In the genomic region with DNA sequence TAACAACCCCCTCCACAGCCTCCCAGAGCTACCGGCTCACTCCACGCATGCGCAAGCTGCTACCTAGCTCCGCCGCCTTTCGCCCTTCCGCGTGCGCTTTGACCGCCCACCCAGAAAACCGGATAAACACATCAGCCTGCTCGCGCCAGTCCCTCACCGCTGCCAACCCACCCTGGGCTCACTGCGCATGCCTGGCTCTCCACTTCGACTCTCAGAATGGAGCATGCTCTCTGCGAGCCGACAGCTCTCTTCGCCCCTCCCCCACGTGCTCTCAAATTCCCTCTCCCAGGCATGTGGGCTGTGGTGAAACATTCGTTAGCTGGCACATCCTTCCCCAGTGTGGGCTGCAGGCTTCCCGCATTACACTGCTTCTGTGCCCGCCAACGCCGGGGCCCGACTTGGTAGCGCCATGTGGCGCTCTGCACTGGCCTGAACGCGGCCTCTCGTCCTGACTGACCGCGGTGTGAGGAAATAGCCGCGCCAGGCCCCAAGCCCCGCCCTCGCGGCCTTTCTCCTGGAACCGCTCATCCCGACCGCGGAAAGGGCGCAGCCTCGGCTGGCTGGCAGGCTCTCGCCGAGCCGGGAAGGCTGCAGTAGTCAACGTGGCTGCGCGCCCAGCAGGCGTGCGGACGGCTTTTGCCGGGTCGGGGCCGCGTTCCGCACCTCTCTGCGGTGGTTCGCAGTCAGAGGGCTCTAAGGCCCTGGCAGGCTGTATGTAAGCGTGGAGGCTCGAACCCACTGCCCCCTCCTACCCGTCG, we compare ENCODE assay signal across 8 cellular contexts. TPM values are rescaled to one million over a fixed set of nuclear protein-coding genes. Genes with fewer than 3 reads are reported as not detected.
DNase-seq lines count a peak whose midpoint lies in the region; ATAC-seq and TF ChIP-seq lines count a peak whose summit lies in the region.

No MANE protein-coding gene starts in this region.

- peak overlapping the region; percentile 96 for H3K27ac Mint-ChIP-seq in activated naive CD8-positive, alpha-beta T cell treated with anti-CD3 and anti-CD28 coated beads, Interleukin-2, amount 10 ng/mL, durations not matched to agents 7 days and 5 days
- peak overlapping the region; percentile 98 for H3K27ac Mint-ChIP-seq in osteocyte (ENCODE audit: unreplicated experiment)

- peak overlapping the region; percentile 92 for H3K4me3 Mint-ChIP-seq in activated naive CD8-positive, alpha-beta T cell treated with anti-CD3 and anti-CD28 coated beads, Interleukin-2, amount 10 ng/mL, durations not matched to agents 7 days and 5 days
- H3K4me3 Mint-ChIP-seq in osteocyte (ENCODE audit: unreplicated experiment) = peak overlapping the region; percentile 91

- intact Hi-C loops in head of caudate nucleus (cut with DNase I) = loop anchor here (1.0 to 5.0 kb wide), 3 partner anchors 54 to 556 kb away; a partner anchor contains a TSS

- under 1% methylated on average over 64 of the region's 64 CpGs for WGBS in thymus

- H3K9me3 ChIP-seq in thymus (ENCODE audit: control insufficient read depth) = no peaks in the 10 kb centered on the region

- POLR2A ChIA-PET in activated naive CD8-positive, alpha-beta T cell treated with anti-CD3 and anti-CD28 coated beads, Interleukin-2, amount 10 ng/mL, durations not matched to agents 7 days and 5 days (lab: Charles Lee) = interaction anchor here (0.7 to 5.8 kb wide), 14 partner anchors 9 to 665 kb away, joined by 3 to 76 read pairs (median 4); a partner anchor contains a TSS

- H3K36me3 ChIP-seq in thymus (ENCODE audit: control insufficient read depth, insufficient read depth) = no peaks in the 10 kb centered on the region

- H3K4me1 ChIP-seq in thymus (ENCODE audit: control insufficient read depth, insufficient read depth, low read length) = peaks cover 3% of the 10 kb centered on the region

- TF ChIP-seq CTCF in GM12864 (IDR thresholded peaks at IDR 0.05; ENCODE audit: low read depth, low read length, missing control alignments) (no peak), osteocyte (IDR thresholded peaks at IDR 0.05) (no peak)

- H3K27me3 ChIP-seq in thymus (ENCODE audit: control insufficient read depth, insufficient read depth) = no peaks in the 10 kb centered on the region

- peaks cover 19% of the 10 kb centered on the region for H3K4me1 Mint-ChIP-seq in activated naive CD8-positive, alpha-beta T cell treated with anti-CD3 and anti-CD28 coated beads, Interleukin-2, amount 10 ng/mL, durations not matched to agents 7 days and 5 days
- H3K4me1 Mint-ChIP-seq in osteocyte (ENCODE audit: unreplicated experiment) = peaks cover 34% of the 10 kb centered on the region

- no peaks in the 10 kb centered on the region for H3K9me3 Mint-ChIP-seq in activated naive CD8-positive, alpha-beta T cell treated with anti-CD3 and anti-CD28 coated beads, Interleukin-2, amount 10 ng/mL, durations not matched to agents 7 days and 5 days
- no peaks in the 10 kb centered on the region for H3K9me3 Mint-ChIP-seq in osteocyte (ENCODE audit: unreplicated experiment)

- H3K27me3 Mint-ChIP-seq in activated naive CD8-positive, alpha-beta T cell treated with anti-CD3 and anti-CD28 coated beads, Interleukin-2, amount 10 ng/mL, durations not matched to agents 7 days and 5 days = no peaks in the 10 kb centered on the region
- no peaks in the 10 kb centered on the region for H3K27me3 Mint-ChIP-seq in osteocyte (ENCODE audit: unreplicated experiment)

- peak overlapping the region; percentile 82 for H3K4me3 ChIP-seq in GM12864 (ENCODE audit: low read depth, low read length)
- peak overlapping the region; percentile 95 for H3K4me3 ChIP-seq in thymus (ENCODE audit: low read length)

- peak; percentile 69 for ATAC-seq in HG02678 (IDR thresholded peaks at IDR 0.05; ENCODE audit: unreplicated experiment)
- ATAC-seq in activated naive CD8-positive, alpha-beta T cell treated with anti-CD3 and anti-CD28 coated beads, Interleukin-2, amount 10 ng/mL, durations not matched to agents 7 days and 5 days (ENCODE audit: low read depth) = peak; percentile 82

- DNase-seq in GM12864 (ENCODE audit: low read depth) (peak; percentile 99), NCI-H1105 treated with DMSO at 0.1 percent for 48 hours (lab: John Stamatoyannopoulos, UW) (peak; percentile 100), SKM-1 treated with dmso at 0.1 percent for 144 hours (lab: John Stamatoyannopoulos, UW; ENCODE audit: unreplicated experiment) (peak; percentile 100), head of caudate nucleus (peak; percentile 93 to 99 (median 97)), osteocyte (ENCODE audit: extremely low spot score, unreplicated experiment) (peak; percentile 100)
- peak; percentile 97 for DNase-seq in activated naive CD8-positive, alpha-beta T cell treated with anti-CD3 and anti-CD28 coated beads, Interleukin-2, amount 10 ng/mL, durations not matched to agents 7 days and 5 days

- peaks cover 25% of the 10 kb centered on the region for H3K36me3 Mint-ChIP-seq in activated naive CD8-positive, alpha-beta T cell treated with anti-CD3 and anti-CD28 coated beads, Interleukin-2, amount 10 ng/mL, durations not matched to agents 7 days and 5 days
- peaks cover 6% of the 10 kb centered on the region for H3K36me3 Mint-ChIP-seq in osteocyte (ENCODE audit: unreplicated experiment)

- H3K27ac ChIP-seq in thymus (ENCODE audit: low read depth) = peak overlapping the region; percentile 99

RNA-seq across cellular contexts. Expression of a gene that starts 0.4 kb away (rescaled TPM):
- 10 to 100 TPM; 71.4 to 71.5 TPM for total RNA-seq in activated naive CD8-positive, alpha-beta T cell treated with anti-CD3 and anti-CD28 coated beads, Interleukin-2, amount 10 ng/mL, durations not matched to agents 7 days and 5 days
- total RNA-seq in osteocyte = 28.7 and 28.9 TPM in 2 replicates
- 37.4 TPM for polyA plus RNA-seq in thymus

RNA-seq across cellular contexts. Expression of a gene that starts 53.6 kb away (rescaled TPM):
- total RNA-seq in activated naive CD8-positive, alpha-beta T cell treated with anti-CD3 and anti-CD28 coated beads, Interleukin-2, amount 10 ng/mL, durations not matched to agents 7 days and 5 days = 10 to 100 TPM; 23.9 to 25.2 TPM
- total RNA-seq in osteocyte = 37.4 and 40.4 TPM in 2 replicates
- 13.5 TPM for polyA plus RNA-seq in thymus

Comparison
In these comparisons a context has a peak if more than half of its experiments do, and no peak if none do; other contexts are left out.
1. Peak in every context shown above with its lines: DNase-seq, ATAC-seq, H3K4me3 ChIP-seq and H3K27ac ChIP-seq.